ENCODE assay signal across 1 cellular context in genomic region chr9:136558373-136558772, GRCh38.
TF ChIP-seq lines count a peak whose summit lies in the region.

No MANE protein-coding gene starts in this region.

TF ChIP-seq in GM12878, 131 proteins besides CTCF, POLR2A, EP300 and RAD21 (continued from another document):
- TF ChIP-seq IKZF2 (IDR thresholded peaks at IDR 0.05) (peak in 1 of 2 experiments; percentile 38; a peak in 2 of 4 replicates), TCF7 (IDR thresholded peaks at IDR 0.05; ENCODE audit: borderline replicate concordance) (no peak), MEF2B (IDR thresholded peaks at IDR 0.05; ENCODE audit: partially characterized antibody, poor library complexity, severe bottlenecking) (peak; percentile 32), ZNF687 (IDR thresholded peaks at IDR 0.05) (peak; percentile 72)
TF ChIP-seq in GM12878: peak in this region for 9.
